ENCODE assay signal across 15 cellular contexts in the genomic region with DNA sequence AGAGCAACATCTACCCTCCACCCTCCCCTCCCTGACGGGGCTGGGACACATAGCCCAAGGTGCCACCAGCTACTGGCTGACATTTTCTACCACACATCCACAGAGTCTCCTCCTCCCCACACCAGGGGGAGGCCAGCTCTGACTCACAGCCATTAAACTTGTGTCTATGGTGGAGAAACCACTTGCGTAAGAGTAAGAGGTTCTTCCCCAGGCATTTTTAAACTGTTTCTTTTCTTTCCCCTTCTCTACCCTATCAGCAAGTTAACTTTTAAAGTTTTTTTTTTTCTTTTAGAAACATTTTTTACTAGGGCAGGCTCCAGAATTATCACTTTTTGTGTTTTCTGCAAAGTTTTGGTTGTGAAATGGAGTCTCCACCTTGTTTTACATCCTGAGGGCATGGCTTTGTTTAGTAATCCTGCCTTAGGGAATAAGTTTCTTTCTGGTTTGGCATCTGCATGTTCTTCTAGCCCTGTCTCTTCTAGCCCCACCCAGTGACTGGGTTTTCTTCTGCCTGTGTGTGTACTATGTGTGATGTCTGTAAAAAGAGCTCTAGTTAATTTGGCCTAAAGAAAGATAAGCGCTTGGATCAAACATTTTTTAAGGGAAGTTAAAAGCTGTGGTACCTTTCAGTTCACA.
DNase-seq lines count a peak whose midpoint lies in the region; FAIRE-seq and TF ChIP-seq lines count a peak whose summit lies in the region.
"Had no signal": no experiment of that assay in that cellular context is flagged by ENCODE, and none has a peak within 500 bp of the region (broad histone marks: within the 10 kb centered on the region; RNA-seq: fewer than 3 reads in every experiment).

No MANE protein-coding gene starts in this region.

- H2AFZ ChIP-seq in keratinocyte (ENCODE audit: control insufficient read depth, low read length), result no peak overlapping the region

- dilution Hi-C loops in keratinocyte (cut with MboI; ENCODE audit: extremely low pct_ligation_motif_present, low sequenced_read_pairs), result no loop called here

- intact Hi-C loops in activated CD4-positive, alpha-beta memory T cell treated with anti-CD3 and anti-CD28 coated beads for 36 hours (cut with micrococcal nuclease), result no loop called here

- peak overlapping the region; percentile 68 for H3K27ac Mint-ChIP-seq in HFFc6
- H3K27ac Mint-ChIP-seq in activated CD4-positive, alpha-beta memory T cell treated with anti-CD3 and anti-CD28 coated beads for 36 hours, result no peak overlapping the region

- H4K20me1 ChIP-seq in keratinocyte (ENCODE audit: control insufficient read depth, extremely low read depth, insufficient read depth, low read length), result no peaks in the 10 kb centered on the region

- peak overlapping the region; percentile 12 for H3K4me3 Mint-ChIP-seq in HFFc6
- H3K4me3 Mint-ChIP-seq in activated CD4-positive, alpha-beta memory T cell treated with anti-CD3 and anti-CD28 coated beads for 36 hours, result no peak overlapping the region
- H3K4me3 Mint-ChIP-seq: CD4-positive, alpha-beta memory T cell had no signal

- H3K4me1 Mint-ChIP-seq in HFFc6 (ENCODE audit: low read depth), result peaks cover 55% of the 10 kb centered on the region
- H3K4me1 Mint-ChIP-seq in activated CD4-positive, alpha-beta memory T cell treated with anti-CD3 and anti-CD28 coated beads for 36 hours (ENCODE audit: low read depth), result no peaks in the 10 kb centered on the region
- H3K4me1 Mint-ChIP-seq: CD4-positive, alpha-beta memory T cell had no signal

- H3K4me2 ChIP-seq in keratinocyte (ENCODE audit: control insufficient read depth, extremely low read depth, insufficient read depth, low read depth, low read length), result peak overlapping the region; percentile 6
- H3K4me2 ChIP-seq: SK-N-SH had no signal

- POLR2A ChIA-PET in activated CD4-positive, alpha-beta memory T cell treated with anti-CD3 and anti-CD28 coated beads for 36 hours (lab: Charles Lee), result no interaction called here

- H3K79me2 ChIP-seq in keratinocyte (ENCODE audit: control insufficient read depth, insufficient read depth, low read length), result no peaks in the 10 kb centered on the region

- FAIRE-seq in keratinocyte (lab: Jason Lieb, UNC), result peak; percentile 20

- no peaks in the 10 kb centered on the region for H3K27me3 Mint-ChIP-seq in HFFc6 (ENCODE audit: insufficient read depth)
- no peaks in the 10 kb centered on the region for H3K27me3 Mint-ChIP-seq in activated CD4-positive, alpha-beta memory T cell treated with anti-CD3 and anti-CD28 coated beads for 36 hours
- H3K27me3 Mint-ChIP-seq: CD4-positive, alpha-beta memory T cell had no signal

- peaks cover 15% of the 10 kb centered on the region for H3K36me3 Mint-ChIP-seq in HFFc6 (ENCODE audit: low read depth)
- peaks cover 5% of the 10 kb centered on the region for H3K36me3 Mint-ChIP-seq in activated CD4-positive, alpha-beta memory T cell treated with anti-CD3 and anti-CD28 coated beads for 36 hours

- peaks cover 17% of the 10 kb centered on the region for H3K9me3 Mint-ChIP-seq in HFFc6
- H3K9me3 Mint-ChIP-seq in activated CD4-positive, alpha-beta memory T cell treated with anti-CD3 and anti-CD28 coated beads for 36 hours, result peaks cover 15% of the 10 kb centered on the region

- CTCF ChIA-PET in activated CD4-positive, alpha-beta memory T cell treated with anti-CD3 and anti-CD28 coated beads for 36 hours (lab: Charles Lee), result no interaction called here

- no peak overlapping the region for H3K9ac ChIP-seq in keratinocyte (ENCODE audit: control insufficient read depth, extremely low read depth, insufficient read depth, low read length)
- H3K9ac ChIP-seq: SK-N-SH had no signal

- no peaks in the 10 kb centered on the region for H3K27me3 ChIP-seq in keratinocyte (ENCODE audit: control insufficient read depth, extremely low read depth, insufficient read depth, low read length)

- H3K4me3 ChIP-seq in keratinocyte (ENCODE audit: control insufficient read depth in 2 of 3, extremely low read depth in 1 of 3, insufficient read depth in 2 of 3, low read depth in 1 of 3, low read length in 3 of 3), result no peak overlapping the region

- H3K4me1 ChIP-seq in keratinocyte (ENCODE audit: control insufficient read depth, extremely low read depth, insufficient read depth, low read length), result peaks cover 40% of the 10 kb centered on the region

- H3K9me3 ChIP-seq in keratinocyte (ENCODE audit: control insufficient read depth, low read depth, low read length), result peaks cover 2% of the 10 kb centered on the region
- H3K9me3 ChIP-seq: SK-N-SH had no signal

- DNase-seq in AG20443 (ENCODE audit: low spot score) (peak; percentile 32), HFFc6 (peak; percentile 35), SKM-1 treated with dmso at 0.1 percent for 144 hours (lab: John Stamatoyannopoulos, UW; ENCODE audit: unreplicated experiment) (peak; percentile 33), keratinocyte (ENCODE audit: low read depth, low spot score) (peak; percentile 35), NCI-H2171 (lab: John Stamatoyannopoulos, UW) (no peak), COLO829 (ENCODE audit: low spot score) (no peak)
- no peak for DNase-seq in activated CD4-positive, alpha-beta memory T cell treated with anti-CD3 and anti-CD28 coated beads for 36 hours
- DNase-seq: activated T-cell treated with anti-CD3 and anti-CD28 coated beads for 4 hours; anterior cingulate cortex; CD4-positive, alpha-beta memory T cell; glutamatergic neuron; left cardiac atrium; NCI-H69; SK-N-SH; WERI-Rb-1 had no signal

- TF ChIP-seq CTCF in HFFc6 (IDR thresholded peaks at IDR 0.05) (no peak), keratinocyte (optimal IDR thresholded peaks at IDR 0.05 in 1 of 3, IDR thresholded peaks at IDR 0.05 in 1 of 3, conservative IDR thresholded peaks at IDR 0.05 in 1 of 3; ENCODE audit: extremely low read depth in 1 of 3, insufficient read depth in 2 of 3, low read length in 3 of 3) (no peak)

- no peaks in the 10 kb centered on the region for H3K36me3 ChIP-seq in keratinocyte (ENCODE audit: control insufficient read depth in 2 of 2, extremely low read depth in 1 of 2, insufficient read depth in 2 of 2, low read length in 2 of 2)
- H3K36me3 ChIP-seq: WERI-Rb-1 had no signal

- H3K9me1 ChIP-seq in keratinocyte (ENCODE audit: control insufficient read depth, extremely low read depth, insufficient read depth, low read length), result no peaks in the 10 kb centered on the region

- H3K27ac ChIP-seq in keratinocyte (ENCODE audit: control insufficient read depth, insufficient read depth, low read length), result peak overlapping the region; percentile 1
- H3K27ac ChIP-seq: WERI-Rb-1 had no signal

Comparison
In these comparisons a context has a peak if more than half of its experiments do, and no peak if none do; other contexts are left out.
1. DNase-seq: peak in AG20443 (single experiment), HFFc6 (single experiment), SKM-1 treated with dmso at 0.1 percent for 144 hours (single experiment) and keratinocyte (single experiment); none in activated CD4-positive, alpha-beta memory T cell treated with anti-CD3 and anti-CD28 coated beads for 36 hours (single experiment), NCI-H2171 (single experiment) and COLO829 (single experiment).